Comparison of ENCODE assay signal across 20 cellular contexts in the genomic region with DNA sequence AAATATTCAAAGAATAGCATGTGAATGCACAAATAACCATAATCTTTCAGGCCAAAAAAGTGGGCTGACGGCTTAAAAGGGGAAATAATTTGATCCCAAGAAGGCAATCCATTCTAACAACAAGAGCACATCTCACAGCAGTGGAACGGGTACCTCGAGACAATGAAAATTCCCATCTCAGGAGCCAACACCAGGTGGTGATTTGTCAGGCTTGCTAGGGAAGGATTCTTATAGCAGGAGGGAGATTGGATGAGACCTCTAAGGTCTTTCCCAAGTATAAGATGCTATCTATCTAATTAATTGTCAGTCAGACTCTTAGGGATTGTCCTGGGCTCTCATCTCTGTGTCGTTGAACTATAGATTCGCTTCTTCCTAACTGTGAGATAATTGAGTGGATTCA.
DNase-seq lines count a peak whose midpoint lies in the region; ATAC-seq and TF ChIP-seq lines count a peak whose summit lies in the region.
"Had no signal": no experiment of that assay in that cellular context is flagged by ENCODE, and none has a peak within 500 bp of the region (broad histone marks: within the 10 kb centered on the region; RNA-seq: fewer than 3 reads in every experiment).

No MANE protein-coding gene starts in this region.

- H3K36me3 ChIP-seq in CD8-positive, alpha-beta memory T cell (ENCODE audit: insufficient read depth, low read length) = no peaks in the 10 kb centered on the region
- H3K36me3 ChIP-seq: ascending aorta, neural progenitor cell, thoracic aorta had no signal

- no peaks in the 10 kb centered on the region for H3K9me3 ChIP-seq in CD4-positive, alpha-beta T cell (ENCODE audit: control insufficient read depth, low read length)
- H3K9me3 ChIP-seq in CD8-positive, alpha-beta memory T cell (ENCODE audit: low read length) = no peaks in the 10 kb centered on the region
- H3K9me3 ChIP-seq: ascending aorta, psoas muscle, thoracic aorta had no signal

- peak overlapping the region; percentile 21 for H3K4me3 ChIP-seq in CD8-positive, alpha-beta memory T cell (ENCODE audit: low read length)
- H3K4me3 ChIP-seq: ascending aorta, neural progenitor cell, psoas muscle, thoracic aorta had no signal

- peak overlapping the region; percentile 94 for H3K27ac ChIP-seq in CD4-positive, alpha-beta T cell (ENCODE audit: low read depth, low read length)
- peak overlapping the region; percentile 92 for H3K27ac ChIP-seq in CD8-positive, alpha-beta memory T cell (ENCODE audit: low read depth, low read length)
- H3K27ac ChIP-seq: ascending aorta, neural progenitor cell, psoas muscle, thoracic aorta had no signal

- H3K9me3 Mint-ChIP-seq in CD4-positive, alpha-beta T cell = peaks cover 2% of the 10 kb centered on the region
- H3K9me3 Mint-ChIP-seq in CD8-positive, alpha-beta memory T cell = peaks cover 0 to 2% (median 0%) of the 10 kb centered on the region in 5 donors
- H3K9me3 Mint-ChIP-seq in activated CD8-positive, alpha-beta T cell treated with anti-CD3 and anti-CD28 coated beads for 36 hours = peaks cover 3% of the 10 kb centered on the region
- H3K9me3 Mint-ChIP-seq in naive B cell = peaks cover 0 to 3% (median 0%) of the 10 kb centered on the region in 7 donors
- H3K9me3 Mint-ChIP-seq: neural progenitor cell had no signal

- POLR2A ChIA-PET in CD4-positive, alpha-beta T cell (lab: Charles Lee) = interaction anchor here (0.7 to 9.2 kb wide), 30 partner anchors 8 to 390 kb away, joined by 3 to 121 read pairs (median 10); partner anchors contain the start of gene FLI1
- POLR2A ChIA-PET in CD8-positive, alpha-beta memory T cell (lab: Charles Lee) = interaction anchor here (0.8 to 2.8 kb wide), 9 partner anchors 12 to 321 kb away, joined by 3 to 33 read pairs (median 6); no protein-coding TSS in a partner anchor
- POLR2A ChIA-PET in activated CD8-positive, alpha-beta T cell treated with anti-CD3 and anti-CD28 coated beads for 36 hours (lab: Charles Lee) = interaction anchor here (0.6 to 3.9 kb wide), 13 partner anchors 11 to 214 kb away, joined by 3 to 30 read pairs (median 8); no protein-coding TSS in a partner anchor

- no peaks in the 10 kb centered on the region for H3K27me3 Mint-ChIP-seq in CD4-positive, alpha-beta T cell
- no peaks in the 10 kb centered on the region for H3K27me3 Mint-ChIP-seq in CD8-positive, alpha-beta memory T cell
- no peaks in the 10 kb centered on the region for H3K27me3 Mint-ChIP-seq in activated CD8-positive, alpha-beta T cell treated with anti-CD3 and anti-CD28 coated beads for 36 hours
- H3K27me3 Mint-ChIP-seq in naive B cell = no peaks in the 10 kb centered on the region

- H3K4me1 ChIP-seq in CD8-positive, alpha-beta memory T cell (ENCODE audit: insufficient read depth, low read length) = peaks cover 97% of the 10 kb centered on the region
- H3K4me1 ChIP-seq: neural progenitor cell, psoas muscle had no signal

- ATAC-seq in CD4-positive, alpha-beta T cell (ENCODE audit: poor library complexity) = no peak
- no peak for ATAC-seq in activated CD8-positive, alpha-beta T cell treated with anti-CD3 and anti-CD28 coated beads for 36 hours
- ATAC-seq in naive B cell (ENCODE audit: low read depth in 2 of 2) (no peak), HG03354 (IDR thresholded peaks at IDR 0.05; ENCODE audit: poor library complexity, severe bottlenecking, unreplicated experiment) (no peak), HG02973 (IDR thresholded peaks at IDR 0.05; ENCODE audit: unreplicated experiment) (no peak)
- ATAC-seq: psoas muscle had no signal

- H3K27me3 ChIP-seq in CD4-positive, alpha-beta T cell (ENCODE audit: control insufficient read depth, insufficient read depth, low read length) = no peaks in the 10 kb centered on the region
- H3K27me3 ChIP-seq in CD8-positive, alpha-beta memory T cell (ENCODE audit: insufficient read depth, low read length, poor library complexity, severe bottlenecking) = no peaks in the 10 kb centered on the region
- H3K27me3 ChIP-seq: ascending aorta, neural progenitor cell had no signal

- no peak for DNase-seq in CD4-positive, alpha-beta T cell
- no peak for DNase-seq in CD8-positive, alpha-beta memory T cell
- no peak for DNase-seq in activated CD8-positive, alpha-beta T cell treated with anti-CD3 and anti-CD28 coated beads for 36 hours
- no peak for DNase-seq in naive B cell
- no peak for DNase-seq in activated effector memory CD4-positive, alpha-beta T cell treated with Interleukin-2 at 50 U/mL for 16 hours
- DNase-seq: activated T-cell treated with anti-CD3 and anti-CD28 coated beads, Interleukin-2, amount 50 U/mL, for 1 hour; AML-193; hippocampal formation; KBM-7; kidney glomerular epithelial cell; NCI-H1092; NCI-H2081 treated with DMSO at 0.1 percent for 48 hours; psoas muscle; Right ventricle myocardium superior; stimulated activated CD8-positive, alpha-beta memory T cell treated with anti-CD3 and anti-CD28 coated beads, Interleukin-4, amount 100 ng/mL, for 48 hours had no signal

- peak overlapping the region; percentile 94 for H3K4me3 Mint-ChIP-seq in CD4-positive, alpha-beta T cell
- peak overlapping the region; percentile 66 to 94 (median 91) for H3K4me3 Mint-ChIP-seq in CD8-positive, alpha-beta memory T cell
- H3K4me3 Mint-ChIP-seq in activated CD8-positive, alpha-beta T cell treated with anti-CD3 and anti-CD28 coated beads for 36 hours = peak overlapping the region; percentile 85
- H3K4me3 Mint-ChIP-seq in naive B cell = peak overlapping the region in 4 of 8 donors; percentile 4 to 53 (median 20)
- H3K4me3 Mint-ChIP-seq: neural progenitor cell had no signal

- peaks cover 98% of the 10 kb centered on the region for H3K4me1 Mint-ChIP-seq in CD4-positive, alpha-beta T cell (ENCODE audit: low read depth)
- H3K4me1 Mint-ChIP-seq in CD8-positive, alpha-beta memory T cell = peaks cover 82 to 98% (median 96%) of the 10 kb centered on the region in 3 donors
- peaks cover 79% of the 10 kb centered on the region for H3K4me1 Mint-ChIP-seq in activated CD8-positive, alpha-beta T cell treated with anti-CD3 and anti-CD28 coated beads for 36 hours (ENCODE audit: low read depth)
- H3K4me1 Mint-ChIP-seq in naive B cell = peaks cover 59 to 71% (median 67%) of the 10 kb centered on the region in 3 donors

- peaks cover 7% of the 10 kb centered on the region for H3K36me3 Mint-ChIP-seq in CD4-positive, alpha-beta T cell (ENCODE audit: low read depth)
- peaks cover 0 to 5% (median 0%) of the 10 kb centered on the region in 3 donors for H3K36me3 Mint-ChIP-seq in CD8-positive, alpha-beta memory T cell
- peaks cover 25% of the 10 kb centered on the region for H3K36me3 Mint-ChIP-seq in activated CD8-positive, alpha-beta T cell treated with anti-CD3 and anti-CD28 coated beads for 36 hours (ENCODE audit: low read depth)
- H3K36me3 Mint-ChIP-seq in naive B cell = peaks cover 0 to 4% of the 10 kb centered on the region in 2 donors
- H3K36me3 Mint-ChIP-seq: neural progenitor cell had no signal

- peak overlapping the region; percentile 100 for H3K27ac Mint-ChIP-seq in CD4-positive, alpha-beta T cell
- peak overlapping the region; percentile 94 to 100 (median 98) for H3K27ac Mint-ChIP-seq in CD8-positive, alpha-beta memory T cell
- peak overlapping the region; percentile 90 for H3K27ac Mint-ChIP-seq in activated CD8-positive, alpha-beta T cell treated with anti-CD3 and anti-CD28 coated beads for 36 hours
- H3K27ac Mint-ChIP-seq in naive B cell = peak overlapping the region in 5 of 6 donors; percentile 76 to 98 (median 92)
- H3K27ac Mint-ChIP-seq: neural progenitor cell had no signal

- CTCF ChIA-PET in CD4-positive, alpha-beta T cell (lab: Charles Lee) = interaction anchor here (0.7 to 4.7 kb wide), 9 partner anchors 12 to 173 kb away, joined by 3 to 51 read pairs (median 6); no protein-coding TSS in a partner anchor
- CTCF ChIA-PET in CD8-positive, alpha-beta memory T cell (lab: Charles Lee) = interaction anchor here (1.0 to 5.8 kb wide), 10 partner anchors 13 to 328 kb away, joined by 3 to 40 read pairs (median 10); no protein-coding TSS in a partner anchor
- CTCF ChIA-PET in activated CD8-positive, alpha-beta T cell treated with anti-CD3 and anti-CD28 coated beads for 36 hours (lab: Charles Lee) = interaction anchor here (0.7 to 5.2 kb wide), 12 partner anchors 11 to 327 kb away, joined by 3 to 43 read pairs (median 4); no protein-coding TSS in a partner anchor

- intact Hi-C loops in CD4-positive, alpha-beta T cell (cut with DNase I, micrococcal nuclease) = loop anchor here in 1 of 2 experiments (2.0 to 10.0 kb wide), 3 partner anchors 39 to 1701 kb away; partner anchors contain the start of gene PRDM10
- intact Hi-C loops in activated CD8-positive, alpha-beta T cell treated with anti-CD3 and anti-CD28 coated beads for 36 hours (cut with micrococcal nuclease) = loop anchor here (2.0 kb wide), 1 partner anchor 15 kb away; no protein-coding TSS in a partner anchor

- no peak for TF ChIP-seq CTCF in CD4-positive, alpha-beta T cell (IDR thresholded peaks at IDR 0.05)
- no peak for TF ChIP-seq CTCF in activated CD8-positive, alpha-beta T cell treated with anti-CD3 and anti-CD28 coated beads for 36 hours (IDR thresholded peaks at IDR 0.05)
